30 cellular contexts compared by ENCODE assay signal in genomic region chr20:9792674-9793073, GRCh38. TPM values are rescaled to one million over a fixed set of nuclear protein-coding genes. Genes with fewer than 3 reads are reported as not detected.
"Had no signal": no experiment of that assay in that cellular context is flagged by ENCODE, and none has a peak within 500 bp of the region (broad histone marks: within the 10 kb centered on the region; RNA-seq: fewer than 3 reads in every experiment).

No MANE protein-coding gene starts in this region.

- H3K9me3 Mint-ChIP-seq: dendritic cell treated with granulocyte-macrophage colony-stimulating factor and Interleukin-4, amounts not matched to agents 40 ng/mL and 50 ng/mL, for 4 days; endodermal cell had no signal

- H3K27me3 ChIP-seq: esophagus squamous epithelium, gastrocnemius medialis, heart right ventricle, left lung had no signal

- H3K4me3 ChIP-seq: esophagus squamous epithelium, gastrocnemius medialis, heart right ventricle, left lung, lower lobe of right lung, mucosa of descending colon had no signal

- H3K9me3 ChIP-seq: esophagus squamous epithelium, gastrocnemius medialis, heart right ventricle, left lung, lower lobe of right lung, mucosa of descending colon had no signal

- H3K36me3 ChIP-seq: esophagus squamous epithelium, gastrocnemius medialis, heart right ventricle, left lung, lower lobe of right lung had no signal

- FAIRE-seq: endometrium, islet of Langerhans, keratinocyte had no signal

- H3K36me3 Mint-ChIP-seq: mesothelial cell of epicardium, naive B cell had no signal

- H3K27me3 Mint-ChIP-seq: dendritic cell treated with granulocyte-macrophage colony-stimulating factor and Interleukin-4, amounts not matched to agents 40 ng/mL and 50 ng/mL, for 4 days; effector memory CD8-positive, alpha-beta T cell had no signal

- H3K4me3 Mint-ChIP-seq: dendritic cell treated with granulocyte-macrophage colony-stimulating factor and Interleukin-4, amounts not matched to agents 40 ng/mL and 50 ng/mL, for 4 days; effector memory CD8-positive, alpha-beta T cell; endodermal cell; mesothelial cell of epicardium; naive B cell had no signal

- H3K4me1 Mint-ChIP-seq: endodermal cell, mesothelial cell of epicardium, naive B cell had no signal

- H3K27ac ChIP-seq: epithelial cell of prostate, esophagus squamous epithelium, gastrocnemius medialis, heart right ventricle, left lung, lower lobe of right lung had no signal

- DNase-seq: cortex of kidney; effector CD8-positive, alpha-beta T cell; effector memory CD8-positive, alpha-beta T cell; endodermal cell; erythroblast; esophagus squamous epithelium; foreskin fibroblast; foreskin melanocyte; gastrocnemius medialis; glutamatergic neuron; heart right ventricle; hippocampal formation; left cardiac atrium; left lung; left ventricle myocardium superior; lower lobe of right lung; mesenchymal stem cell; mucosa of descending colon; naive B cell had no signal

- ATAC-seq: effector memory CD8-positive, alpha-beta T cell; esophagus mucosa; gastrocnemius medialis; heart right ventricle; left cardiac atrium; left lung; left ventricle myocardium superior; lower lobe of right lung; mucosa of descending colon had no signal

- H3K27ac Mint-ChIP-seq: dendritic cell treated with granulocyte-macrophage colony-stimulating factor and Interleukin-4, amounts not matched to agents 40 ng/mL and 50 ng/mL, for 4 days; effector memory CD8-positive, alpha-beta T cell; endodermal cell; mesothelial cell of epicardium; naive B cell had no signal

- H3K4me1 ChIP-seq: esophagus squamous epithelium, gastrocnemius medialis, heart right ventricle, left lung, lower lobe of right lung had no signal

RNA-seq across cellular contexts. Expression of gene PAK5, which starts 46.2 kb away (rescaled TPM):
- total RNA-seq: gastrocnemius medialis, glomerular endothelial cell, left cardiac atrium, left ventricle myocardium superior, lung microvascular endothelial cell, mesenteric fat pad, myocyte had no signal
